ENCODE assay signal across 14 cellular contexts in genomic region chr2:173161040-173161439, GRCh38.
DNase-seq lines count a peak whose midpoint lies in the region; ATAC-seq and TF ChIP-seq lines count a peak whose summit lies in the region.
"Had no signal": no experiment of that assay in that cellular context is flagged by ENCODE, and none has a peak within 500 bp of the region (broad histone marks: within the 10 kb centered on the region; RNA-seq: fewer than 3 reads in every experiment).

No MANE protein-coding gene starts in this region.

- no peak overlapping the region for H3K4me3 Mint-ChIP-seq in Caco-2 (ENCODE audit: unreplicated experiment)

- H3K4me3 ChIP-seq in Caco-2 (ENCODE audit: low read depth, low read length): no peak overlapping the region
- no peak overlapping the region for H3K4me3 ChIP-seq in gastroesophageal sphincter
- no peak overlapping the region for H3K4me3 ChIP-seq in gastrocnemius medialis
- no peak overlapping the region for H3K4me3 ChIP-seq in tibial nerve
- no peak overlapping the region for H3K4me3 ChIP-seq in ovary
- H3K4me3 ChIP-seq: SK-N-MC had no signal

- ATAC-seq in gastroesophageal sphincter: no peak
- no peak for ATAC-seq in gastrocnemius medialis
- no peak for ATAC-seq in HG03097 (IDR thresholded peaks at IDR 0.05; ENCODE audit: low FRiP score, unreplicated experiment)

- no peaks in the 10 kb centered on the region for H3K27me3 ChIP-seq in Caco-2 (replicated peaks; ENCODE audit: control insufficient read depth, insufficient read depth, low read length)
- no peaks in the 10 kb centered on the region for H3K27me3 ChIP-seq in gastroesophageal sphincter
- H3K27me3 ChIP-seq in gastrocnemius medialis: no peaks in the 10 kb centered on the region
- H3K27me3 ChIP-seq in tibial nerve: no peaks in the 10 kb centered on the region
- H3K27me3 ChIP-seq in ovary: no peaks in the 10 kb centered on the region
- H3K27me3 ChIP-seq: neutrophil had no signal

- in situ Hi-C loops in gastrocnemius medialis (cut with MboI; ENCODE audit: low sequenced_read_pairs in 4 of 4): no loop called here

- H3K4me1 Mint-ChIP-seq in Caco-2 (ENCODE audit: low read depth, unreplicated experiment): peaks cover 20% of the 10 kb centered on the region

- CTCF ChIA-PET in Caco-2 (lab: Charles Lee): interaction anchor here (0.6 kb wide), 1 partner anchor 125 kb away, joined by 5 read pairs; no protein-coding TSS in a partner anchor

- H3K4me1 ChIP-seq in Caco-2 (peaks cover 21% of the 10 kb centered on the region), gastroesophageal sphincter (peaks cover 5 to 64% (median 8%) of the 10 kb centered on the region in 3 donors), gastrocnemius medialis (peaks cover 60 to 68% of the 10 kb centered on the region in 2 donors), tibial nerve (peaks cover 0 to 15% (median 7%) of the 10 kb centered on the region in 4 donors), ovary (ENCODE audit: insufficient read depth) (peaks cover 11% of the 10 kb centered on the region)

- H3K36me3 ChIP-seq in Caco-2 (ENCODE audit: control insufficient read depth, insufficient read depth, low read length) (no peaks in the 10 kb centered on the region; the same call in 1 of the 2 replicates), gastroesophageal sphincter (no peaks in the 10 kb centered on the region), gastrocnemius medialis (no peaks in the 10 kb centered on the region), tibial nerve (no peaks in the 10 kb centered on the region), ovary (no peaks in the 10 kb centered on the region)
- H3K36me3 ChIP-seq: neutrophil had no signal

- TF ChIP-seq EP300 in gastroesophageal sphincter (IDR thresholded peaks at IDR 0.05) (no peak), tibial nerve (IDR thresholded peaks at IDR 0.05) (no peak), ovary (IDR thresholded peaks at IDR 0.05) (no peak)

- 65 to 72% methylated on average over 3 to 4 of the region's 4 CpGs for WGBS in gastroesophageal sphincter (ENCODE audit: low coverage in 1 of 2), 2 donors
- 71 to 74% methylated on average over 4 of the region's 4 CpGs for WGBS in tibial nerve, 2 donors
- 91 to 96% (median 92%) methylated on average over 4 of the region's 4 CpGs for WGBS in ovary, 3 donors

- H3K36me3 Mint-ChIP-seq in Caco-2 (ENCODE audit: insufficient read depth, unreplicated experiment): peaks cover 15% of the 10 kb centered on the region

- H3K27ac Mint-ChIP-seq in Caco-2 (ENCODE audit: unreplicated experiment): peak overlapping the region; percentile 10

- BruUV-seq in Caco-2 (replicated peaks; lab: Mats Ljungman, UMichigan): no TSS peak

- H3K9me3 Mint-ChIP-seq in Caco-2 (ENCODE audit: unreplicated experiment): peaks cover 2% of the 10 kb centered on the region

- intact Hi-C loops in Caco-2 (cut with micrococcal nuclease; ENCODE audit: unreplicated experiment): no loop called here
- intact Hi-C loops in gastrocnemius medialis (cut with DNase I; ENCODE audit: low total_unique reads): no loop called here
- intact Hi-C loops in ovary (cut with DNase I): no loop called here

- POLR2A ChIA-PET in Caco-2 (lab: Charles Lee): no interaction called here

- no peaks in the 10 kb centered on the region for H3K27me3 Mint-ChIP-seq in Caco-2 (ENCODE audit: insufficient read depth, unreplicated experiment)

- no peaks in the 10 kb centered on the region for H3K9me3 ChIP-seq in Caco-2
- peaks cover 0 to 4% (median 0%) of the 10 kb centered on the region in 3 donors for H3K9me3 ChIP-seq in gastroesophageal sphincter
- H3K9me3 ChIP-seq in gastrocnemius medialis: no peaks in the 10 kb centered on the region
- H3K9me3 ChIP-seq in tibial nerve: peaks cover 0 to 2% (median 0%) of the 10 kb centered on the region in 4 donors
- H3K9me3 ChIP-seq in ovary: no peaks in the 10 kb centered on the region
- H3K9me3 ChIP-seq: neutrophil had no signal

- H3K27ac ChIP-seq in gastroesophageal sphincter (peak overlapping the region; percentile 67 to 88 (median 70)), gastrocnemius medialis (peak overlapping the region; percentile 83 to 90 (median 87)), tibial nerve (no peak overlapping the region), ovary (no peak overlapping the region)
- H3K27ac ChIP-seq: KMS-11, SK-N-MC had no signal

- TF ChIP-seq POLR2A in gastroesophageal sphincter (IDR thresholded peaks at IDR 0.05) (no peak), gastrocnemius medialis (IDR thresholded peaks at IDR 0.05) (no peak), tibial nerve (IDR thresholded peaks at IDR 0.05) (no peak), ovary (IDR thresholded peaks at IDR 0.05) (no peak)

- DNase-seq in Caco-2 (no peak), amniotic epithelial cell (ENCODE audit: low read depth) (peak; percentile 36), gastrocnemius medialis (no peak), tibial nerve (ENCODE audit: low spot score in 2 of 2) (no peak), ovary (no peak)
- no peak for DNase-seq in NK-92 treated with Interleukin-12 subunit alpha and Interleukin-12 subunit beta, amount 100 ng/mL, for 24 hours (lab: John Stamatoyannopoulos, UW)
- DNase-seq: activated CD4-positive, alpha-beta T cell treated with anti-CD3 and anti-CD28 coated beads, Interleukin-2, amount 50 U/mL, for 48 hours; NCI-H1417; NCI-H226 had no signal

- TF ChIP-seq CTCF in Caco-2 (IDR thresholded peaks at IDR 0.05; ENCODE audit: insufficient read depth in 1 of 2, low read depth in 1 of 2, low read length in 1 of 2, severe bottlenecking in 1 of 2, unreplicated experiment in 1 of 2) (no peak), gastroesophageal sphincter (IDR thresholded peaks at IDR 0.05) (no peak), gastrocnemius medialis (IDR thresholded peaks at IDR 0.05 in 4 of 5, conservative IDR thresholded peaks at IDR 0.05 in 1 of 5) (no peak), tibial nerve (IDR thresholded peaks at IDR 0.05) (no peak), ovary (IDR thresholded peaks at IDR 0.05) (no peak)

Comparison
In these comparisons a context has a peak if more than half of its experiments do, and no peak if none do; other contexts are left out.
1. H3K27ac ChIP-seq: peak in gastroesophageal sphincter (4 of 4) and gastrocnemius medialis (4 of 4); none in tibial nerve (0 of 4) and ovary (0 of 2).